In genomic region chr17:76044475-76045007, GRCh38 we compare ENCODE assay signal across 16 cellular contexts. TPM values are rescaled to one million over a fixed set of nuclear protein-coding genes. Genes with fewer than 3 reads are reported as not detected.
DNase-seq lines count a peak whose midpoint lies in the region; ATAC-seq and TF ChIP-seq lines count a peak whose summit lies in the region.
"Not testable (repeated sequence)": the region's sequence is repeated elsewhere in the genome, so short reads cannot be mapped to it uniquely, and the experiment has no call there.
"Had no signal": no experiment of that assay in that cellular context is flagged by ENCODE, and none has a peak within 500 bp of the region (broad histone marks: within the 10 kb centered on the region; RNA-seq: fewer than 3 reads in every experiment).

No MANE protein-coding gene starts in this region.

- H4K91ac ChIP-seq in neuronal stem cell (ENCODE audit: low read depth, low read length, poor library complexity): not testable (repeated sequence)

- CTCF ChIA-PET in HEK293 (lab: Yijun Ruan, JAX): interaction anchor here (1.1 kb wide), 1 partner anchor 44 kb away, joined by 3 read pairs; the partner anchor contains the start of gene CDK3

- not testable (repeated sequence) for H3K4me3 Mint-ChIP-seq in T-helper 17 cell; activated naive CD8-positive, alpha-beta T cell
- H3K4me3 Mint-ChIP-seq in type B pancreatic cell: peak overlapping the region; percentile 34

- DNase-seq in T-helper 17 cell; neuronal stem cell (ENCODE audit: low spot score); type B pancreatic cell (ENCODE audit: extremely low spot score, unreplicated experiment): not testable (repeated sequence)

- H2BK12ac ChIP-seq in neuronal stem cell (ENCODE audit: low read length): not testable (repeated sequence)

- H2BK15ac ChIP-seq in neuronal stem cell (ENCODE audit: low read length): not testable (repeated sequence)

- not testable (repeated sequence) for H2BK120ac ChIP-seq in neuronal stem cell (ENCODE audit: low read depth, low read length)

- not testable (repeated sequence) for H3K23ac ChIP-seq in neuronal stem cell (ENCODE audit: low read depth, low read length, poor library complexity)

- H3K4me2 ChIP-seq in neuronal stem cell (ENCODE audit: insufficient read depth, low read length, poor library complexity, severe bottlenecking): not testable (repeated sequence)

- H3K36me3 Mint-ChIP-seq in T-helper 17 cell (ENCODE audit: low read depth) (peaks cover 14% of the 10 kb centered on the region), type B pancreatic cell (peaks cover 49% of the 10 kb centered on the region)
- not testable (repeated sequence) for H3K36me3 Mint-ChIP-seq in activated naive CD8-positive, alpha-beta T cell

- ATAC-seq in T-helper 17 cell: not testable (repeated sequence)
- ATAC-seq in esophagus mucosa: peak; percentile 68

- not testable (repeated sequence) for H3K79me1 ChIP-seq in neuronal stem cell (ENCODE audit: low read depth, low read length)

- not testable (repeated sequence) for H3K9ac ChIP-seq in neuronal stem cell (ENCODE audit: low read depth, low read length, poor library complexity)

- H3K27ac Mint-ChIP-seq in T-helper 17 cell (peak overlapping the region; percentile 14), type B pancreatic cell (peak overlapping the region; percentile 79)
- H3K27ac Mint-ChIP-seq in activated naive CD8-positive, alpha-beta T cell: peak overlapping the region; percentile 41

- peak overlapping the region; percentile 41; the same call in 1 of the 2 replicates for H3K27ac ChIP-seq in HEK293 (ENCODE audit: extremely low read depth, low read depth, low read length)
- H3K27ac ChIP-seq in neuronal stem cell (replicated peaks; ENCODE audit: low read length): peak overlapping the region; percentile 27

- H2AK5ac ChIP-seq in neuronal stem cell (ENCODE audit: low read depth, low read length): not testable (repeated sequence)

- H3K4ac ChIP-seq in neuronal stem cell (ENCODE audit: low read length): not testable (repeated sequence)

- peaks cover 18% of the 10 kb centered on the region for H3K4me1 Mint-ChIP-seq in T-helper 17 cell
- H3K4me1 Mint-ChIP-seq in activated naive CD8-positive, alpha-beta T cell (ENCODE audit: low read depth): not testable (repeated sequence)
- peaks cover 15% of the 10 kb centered on the region for H3K4me1 Mint-ChIP-seq in type B pancreatic cell (ENCODE audit: unreplicated experiment)

- not testable (repeated sequence) for H3K4me3 ChIP-seq in HEK293 (ENCODE audit: low read depth, low read length); neuronal stem cell (ENCODE audit: low read length in 2 of 2)

- not testable (repeated sequence) for H2BK5ac ChIP-seq in neuronal stem cell (ENCODE audit: low read length)

- not testable (repeated sequence) for H3K9me3 Mint-ChIP-seq in activated naive CD8-positive, alpha-beta T cell (ENCODE audit: low read depth); type B pancreatic cell

- H3K4me1 ChIP-seq in HEK293 (ENCODE audit: control insufficient read depth, insufficient read depth, low read length); neuronal stem cell (ENCODE audit: control insufficient read depth in 2 of 2, insufficient read depth in 1 of 2, low read depth in 1 of 2, low read length in 2 of 2): not testable (repeated sequence)

- no CpG with 5 or more reads among the region's 11 CpGs for WGBS in neuronal stem cell (ENCODE audit: extremely low coverage in 2 of 2, insufficient read length in 2 of 2, insufficient replicate concordance in 1 of 2), 2 donors

- H2AFZ ChIP-seq in neuronal stem cell (ENCODE audit: low read length): not testable (repeated sequence)

- POLR2A ChIA-PET in HEK293 (lab: Yijun Ruan, JAX): not testable (repeated sequence)

- TF ChIP-seq CTCF in HEK293 (tag by site-specific recombination; IDR thresholded peaks at IDR 0.05); type B pancreatic cell (conservative IDR thresholded peaks at IDR 0.05): not testable (repeated sequence)

- not testable (repeated sequence) for H3K27me3 ChIP-seq in neuronal stem cell (ENCODE audit: control insufficient read depth in 3 of 3, insufficient read depth in 3 of 3, low read depth in 1 of 3, low read length in 3 of 3)

- H3K9me3 ChIP-seq in HEK293 (ENCODE audit: control insufficient read depth, insufficient read depth, low read depth, low read length); T-helper 17 cell (ENCODE audit: control insufficient read depth, low read length, poor library complexity, severe bottlenecking); neuronal stem cell (replicated peaks in 1 of 2; ENCODE audit: control insufficient read depth in 2 of 2, insufficient read depth in 1 of 2, low read depth in 1 of 2, low read length in 2 of 2): not testable (repeated sequence)

- H3K18ac ChIP-seq in neuronal stem cell (ENCODE audit: low read length): not testable (repeated sequence)

- H3K14ac ChIP-seq in neuronal stem cell (ENCODE audit: low read length): not testable (repeated sequence)

- not testable (repeated sequence) for H4K8ac ChIP-seq in neuronal stem cell (ENCODE audit: low read depth, low read length)

- H3K27me3 Mint-ChIP-seq in T-helper 17 cell; activated naive CD8-positive, alpha-beta T cell; type B pancreatic cell: not testable (repeated sequence)

- H3K36me3 ChIP-seq in HEK293 (ENCODE audit: control insufficient read depth in 2 of 2, insufficient read depth in 1 of 2, low read length in 2 of 2) (peaks cover 76 to 99% of the 10 kb centered on the region in 2 experiments), neuronal stem cell (replicated peaks in 1 of 2; ENCODE audit: control insufficient read depth in 2 of 2, insufficient read depth in 2 of 2, low read length in 2 of 2) (peaks cover 68 to 96% of the 10 kb centered on the region in 2 donors)

TF ChIP-seq in HEK293, 187 proteins besides CTCF, POLR2A, EP300 and RAD21:
- TF ChIP-seq PRDM10 (tag by site-specific recombination; IDR thresholded peaks at IDR 0.05): 0 out of 2 replicates have a peak, but pooled peaks have one; percentile 14

RNA-seq across cellular contexts. Expression of gene EVPL, which starts 17.4 kb away (rescaled TPM):
- total RNA-seq in T-helper 17 cell (under 1 TPM; 0.05 to 0.68 TPM), esophagus mucosa (175 TPM), type B pancreatic cell (ENCODE audit: low replicate concordance) (31.9 and 116 TPM in 2 replicates)
- not detected for polyA plus RNA-seq in neuronal stem cell (2013, experiment 1 of 2)
- polyA plus RNA-seq in neuronal stem cell (2013, experiment 2 of 2): not detected
- total RNA-seq: CD4-positive, alpha-beta memory T cell; GM23248; H4; HFFc6; HT1080; IMR-90 had no signal
- polyA plus RNA-seq: AG04450; CD14-positive monocyte; CD4-positive, alpha-beta memory T cell; GM23248; IMR-90 had no signal

RNA-seq across cellular contexts. Expression of gene SRP68, which starts 27.8 kb away (rescaled TPM):
- total RNA-seq in T-helper 17 cell (10 to 100 TPM; 80.4 to 89.2 TPM), esophagus mucosa (71.5 TPM), type B pancreatic cell (ENCODE audit: low replicate concordance) (86.7 and 89.6 TPM in 2 replicates)
- polyA plus RNA-seq in neuronal stem cell (2013, experiment 1 of 2): 51.0 TPM
- 51.5 TPM for polyA plus RNA-seq in neuronal stem cell (2013, experiment 2 of 2)

RNA-seq across cellular contexts. Expression of gene GALR2, which starts 30.0 kb away (rescaled TPM):
- total RNA-seq in T-helper 17 cell (under 1 TPM; 0.55 to 0.96 TPM), esophagus mucosa (0.44 TPM), type B pancreatic cell (ENCODE audit: low replicate concordance) (0.94 and 1.3 TPM in 2 replicates)
- polyA plus RNA-seq in neuronal stem cell (2013, experiment 1 of 2): not detected
- 0.03 TPM for polyA plus RNA-seq in neuronal stem cell (2013, experiment 2 of 2)
- total RNA-seq: A673; CD4-positive, alpha-beta memory T cell; Daoy; GM23248; IMR-90 had no signal
- polyA plus RNA-seq: AG04450 had no signal

RNA-seq across cellular contexts. Expression of gene ZACN, which starts 34.4 kb away (rescaled TPM):
- total RNA-seq in T-helper 17 cell: under 1 TPM in 1 of 2 donors, not detected in 1; 0.68 TPM
- not detected for total RNA-seq in esophagus mucosa
- polyA plus RNA-seq in neuronal stem cell (2013, experiment 1 of 2): not detected
- not detected for polyA plus RNA-seq in neuronal stem cell (2013, experiment 2 of 2)
- total RNA-seq in type B pancreatic cell (ENCODE audit: low replicate concordance): 0.29 TPM in 1 of 2 replicates, not detected in the other
- total RNA-seq: A673, Daoy, GM23248, H4, IMR-90 had no signal
- polyA plus RNA-seq: AG04450, CD14-positive monocyte, IMR-90 had no signal

RNA-seq across cellular contexts. Expression of gene CDK3, which starts 43.9 kb away (rescaled TPM):
- total RNA-seq in T-helper 17 cell (1 to 10 TPM; 2.9 to 4.6 TPM), esophagus mucosa (4.1 TPM), type B pancreatic cell (ENCODE audit: low replicate concordance) (11.5 and 14.1 TPM in 2 replicates)
- 5.4 TPM for polyA plus RNA-seq in neuronal stem cell (2013, experiment 1 of 2)
- polyA plus RNA-seq in neuronal stem cell (2013, experiment 2 of 2): 5.3 TPM
- polyA plus RNA-seq: CD14-positive monocyte had no signal

Comparison
In these comparisons a context has a peak if more than half of its experiments do, and no peak if none do; other contexts are left out.
1. H3K27ac Mint-ChIP-seq: peak in every context shown above with its lines; median percentile 79 in type B pancreatic cell; 41 in activated naive CD8-positive, alpha-beta T cell; 14 in T-helper 17 cell.
2. RNA of gene EVPL, which starts 17.4 kb away (total RNA-seq): 175 TPM in esophagus mucosa (single experiment) and 31.9 to 116 TPM in type B pancreatic cell; 0.05 to 0.68 TPM in T-helper 17 cell; every median in the first group is over 10 times any median in the second.